25 cellular contexts compared by ENCODE assay signal in genomic region chr14:76333664-76334063, GRCh38. TPM values are rescaled to one million over a fixed set of nuclear protein-coding genes. Genes with fewer than 3 reads are reported as not detected.
"Had no signal": no experiment of that assay in that cellular context is flagged by ENCODE, and none has a peak within 500 bp of the region (broad histone marks: within the 10 kb centered on the region; RNA-seq: fewer than 3 reads in every experiment).

No MANE protein-coding gene starts in this region.

- DNase-seq: islet precursor cell; left ventricle myocardium inferior; mesendoderm; naive B cell; natural killer cell; nephron progenitor cell; occipital lobe; right lobe of liver; stimulated activated CD4-positive, alpha-beta T cell treated with anti-CD3 and anti-CD28 coated beads, Interleukin-12 subunit alpha, Interleukin-12 subunit beta, amount 100 ng/mL, for 4 hours; stimulated activated CD4-positive, alpha-beta T cell treated with anti-CD3 and anti-CD28 coated beads, Interleukin-15, amount 100 ng/mL, for 24 hours; stimulated activated CD4-positive, alpha-beta T cell treated with anti-CD3 and anti-CD28 coated beads, Interleukin-2, amount 100 ng/mL, for 24 hours; stimulated activated CD4-positive, alpha-beta T cell treated with anti-CD3 and anti-CD28 coated beads, Interleukin-4, amount 100 ng/mL, for 1 hour; stimulated activated naive B cell treated with anti-CD40 and anti-IgM and Interleukin-4, amounts not matched to agents 10 μg/mL and 1 μg/mL and 100 μg/mL, for 72 hours; stimulated activated naive CD8-positive, alpha-beta T cell treated with anti-CD3 and anti-CD28 coated beads, Interleukin-15, Interleukin-2, amounts not matched to agents 100 U/mL and 50 U/mL, for 24 hours; stomach; testis; thyroid gland; transverse colon had no signal

- H3K36me3 Mint-ChIP-seq: mesothelial cell of epicardium, natural killer cell, neural progenitor cell had no signal

- H3K27ac Mint-ChIP-seq: mesothelial cell of epicardium; naive B cell; natural killer cell; nephron progenitor cell; neural progenitor cell; progenitor cell of endocrine pancreas; stimulated activated naive B cell treated with anti-CD40 and anti-IgM and Interleukin-4, amounts not matched to agents 10 μg/mL and 1 μg/mL and 100 μg/mL, for 72 hours had no signal

- H3K9me3 Mint-ChIP-seq: mesothelial cell of epicardium, natural killer cell, nephron progenitor cell, neural progenitor cell had no signal

- ATAC-seq: natural killer cell; right lobe of liver; stimulated activated naive B cell treated with anti-CD40 and anti-IgM and Interleukin-4, amounts not matched to agents 10 μg/mL and 1 μg/mL and 100 μg/mL, for 72 hours; stimulated activated naive CD8-positive, alpha-beta T cell treated with anti-CD3 and anti-CD28 coated beads, Interleukin-15, Interleukin-2, amounts not matched to agents 100 U/mL and 50 U/mL, for 24 hours had no signal

RNA-seq across cellular contexts. Expression of gene ESRRB, which starts 42.3 kb away (rescaled TPM):
- total RNA-seq: kidney epithelial cell, osteocyte, pulmonary artery endothelial cell, renal cortical epithelial cell, thyroid gland had no signal
